16 cellular contexts compared by ENCODE assay signal in genomic region chr7:149820622-149821190, GRCh38.
"Had no signal": no experiment of that assay in that cellular context is flagged by ENCODE, and none has a peak within 500 bp of the region (broad histone marks: within the 10 kb centered on the region; RNA-seq: fewer than 3 reads in every experiment).

No MANE protein-coding gene starts in this region.

- ATAC-seq: activated T-helper 17 cell treated with anti-CD3 and anti-CD28 coated beads, Interleukin-2, amount 50 U/mL, for 72 hours; gastrocnemius medialis; natural killer cell; sciatic nerve had no signal

- H3K9me3 ChIP-seq: gastrocnemius medialis, mucosa of descending colon, stomach, thoracic aorta, uterus had no signal

- H3K27ac ChIP-seq: gastrocnemius medialis, stomach, thoracic aorta, uterus, VCaP had no signal

- H3K36me3 ChIP-seq: gastrocnemius medialis, stomach, thoracic aorta, uterus had no signal

- H3K27me3 ChIP-seq: gastrocnemius medialis, uterus had no signal

- DNase-seq: activated CD4-positive, alpha-beta T cell treated with anti-CD3 and anti-CD28 coated beads for 1 hour; activated CD4-positive, alpha-beta T cell treated with anti-CD3 and anti-CD28 coated beads, Interleukin-2, amount 50 U/mL, for 4 hours; activated naive CD4-positive, alpha-beta T cell treated with anti-CD3 and anti-CD28 coated beads, Interleukin-2, amount 10 ng/mL, durations not matched to agents 7 days and 5 days; erythroblast; gastrocnemius medialis; natural killer cell; stimulated activated CD4-positive, alpha-beta T cell treated with anti-CD3 and anti-CD28 coated beads, Interleukin-1b, Interleukin-23, amount 100 ng/mL, for 48 hours; stomach; T-helper 1 cell; T1000; uterus had no signal

- H3K4me3 ChIP-seq: gastrocnemius medialis, mucosa of descending colon, stomach, thoracic aorta, uterus had no signal

- H3K4me1 ChIP-seq: gastrocnemius medialis, stomach, uterus had no signal
